ENCODE assay signal across 22 cellular contexts in the genomic region with DNA sequence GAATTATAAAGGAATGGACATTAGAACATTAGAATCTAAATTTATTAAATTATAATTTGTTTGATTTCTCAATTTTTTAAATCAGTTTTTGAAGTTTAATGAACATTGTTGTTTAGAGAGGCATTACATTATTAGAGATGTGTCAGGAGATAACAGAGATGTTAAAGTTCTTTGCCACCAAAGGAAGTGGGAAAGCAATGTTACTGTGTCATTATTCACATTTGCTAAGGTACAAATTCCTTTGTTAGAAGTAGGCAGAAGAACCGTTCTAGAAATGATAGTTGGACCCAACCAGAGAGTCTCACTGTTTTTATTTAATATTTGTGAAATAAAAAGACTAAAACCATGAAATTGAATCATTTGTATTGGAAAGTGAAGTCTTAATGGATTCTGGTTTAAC.
"Had no signal": no experiment of that assay in that cellular context is flagged by ENCODE, and none has a peak within 500 bp of the region (broad histone marks: within the 10 kb centered on the region; RNA-seq: fewer than 3 reads in every experiment).

No MANE protein-coding gene starts in this region.

- H3K36me3 ChIP-seq: ovary, upper lobe of right lung had no signal

- H3K27me3 ChIP-seq: esophagus squamous epithelium, foreskin keratinocyte, hepatocyte, ovary, right atrium auricular region, testis, tibial nerve, upper lobe of right lung had no signal

- H3K4me2 ChIP-seq: hepatocyte had no signal

- H3K9me3 Mint-ChIP-seq: memory B cell; natural killer cell; neural crest cell; stimulated activated memory B cell treated with anti-CD40 and anti-IgM and Interleukin-4, amounts not matched to agents 10 μg/mL and 1 μg/mL and 100 μg/mL, for 72 hours had no signal

- DNase-seq: effector memory CD4-positive, alpha-beta T cell; esophagus squamous epithelium; foreskin keratinocyte; head of caudate nucleus; kidney; left cardiac atrium; left ventricle myocardium inferior; lower lobe of right lung; natural killer cell; ovary; stimulated activated CD4-positive, alpha-beta T cell treated with anti-CD3 and anti-CD28 coated beads, Interleukin-4, amount 100 ng/mL, for 1 hour; stimulated activated CD8-positive, alpha-beta memory T cell treated with anti-CD3 and anti-CD28 coated beads, Interleukin-4, amount 100 ng/mL, for 48 hours; testis; upper lobe of right lung had no signal

- H2AFZ ChIP-seq: hepatocyte had no signal

- H3K27me3 Mint-ChIP-seq: memory B cell; stimulated activated memory B cell treated with anti-CD40 and anti-IgM and Interleukin-4, amounts not matched to agents 10 μg/mL and 1 μg/mL and 100 μg/mL, for 72 hours; stimulated activated naive CD8-positive, alpha-beta T cell treated with anti-CD3 and anti-CD28 coated beads, Interleukin-15, Interleukin-2, amounts not matched to agents 100 ng/mL and 50 ng/mL, for 24 hours had no signal

- H3K27ac Mint-ChIP-seq: memory B cell; mesothelial cell of epicardium; stimulated activated memory B cell treated with anti-CD40 and anti-IgM and Interleukin-4, amounts not matched to agents 10 μg/mL and 1 μg/mL and 100 μg/mL, for 72 hours; stimulated activated naive CD8-positive, alpha-beta T cell treated with anti-CD3 and anti-CD28 coated beads, Interleukin-15, Interleukin-2, amounts not matched to agents 100 ng/mL and 50 ng/mL, for 24 hours had no signal

- H3K36me3 Mint-ChIP-seq: natural killer cell had no signal

- H3K4me3 Mint-ChIP-seq: memory B cell; mesothelial cell of epicardium; natural killer cell; neural crest cell; stimulated activated memory B cell treated with anti-CD40 and anti-IgM and Interleukin-4, amounts not matched to agents 10 μg/mL and 1 μg/mL and 100 μg/mL, for 72 hours; stimulated activated naive CD8-positive, alpha-beta T cell treated with anti-CD3 and anti-CD28 coated beads, Interleukin-15, Interleukin-2, amounts not matched to agents 100 ng/mL and 50 ng/mL, for 24 hours had no signal

- H3K27ac ChIP-seq: esophagus squamous epithelium, foreskin keratinocyte, hepatocyte, left ventricle myocardium inferior, lower lobe of right lung, ovary, right atrium auricular region, testis, tibial nerve, upper lobe of right lung had no signal

- ATAC-seq: foreskin keratinocyte; left cardiac atrium; lower lobe of right lung; stimulated activated memory B cell treated with anti-CD40 and anti-IgM and Interleukin-4, amounts not matched to agents 10 μg/mL and 1 μg/mL and 100 μg/mL, for 72 hours; upper lobe of right lung had no signal

- H3K9me3 ChIP-seq: esophagus squamous epithelium, left ventricle myocardium inferior, lower lobe of right lung, ovary, right atrium auricular region, testis, tibial nerve, upper lobe of right lung had no signal

- H3K4me1 ChIP-seq: foreskin keratinocyte, testis had no signal

- H3K4me3 ChIP-seq: esophagus squamous epithelium, hepatocyte, left ventricle myocardium inferior, lower lobe of right lung, ovary, right atrium auricular region, testis, tibial nerve, upper lobe of right lung had no signal

- H3K79me2 ChIP-seq: hepatocyte had no signal
